ENCODE assay signal across 8 cellular contexts in genomic region chr16:1413684-1414531, GRCh38. TPM values are rescaled to one million over a fixed set of nuclear protein-coding genes. Genes with fewer than 3 reads are reported as not detected.
A peak's percentile ranks its signal among the peaks of the same experiment; 100 is the strongest.
DNase-seq lines count a peak whose midpoint lies in the region; ATAC-seq and TF ChIP-seq lines count a peak whose summit lies in the region.

No MANE protein-coding gene starts in this region.

- H3K36me3 ChIP-seq in lower lobe of right lung, result peaks cover 37% of the 10 kb centered on the region

- DNase-seq in COR-L47 (lab: John Stamatoyannopoulos, UW), result peak; percentile 40
- peak; percentile 65 for DNase-seq in NCI-H146 (lab: John Stamatoyannopoulos, UW)
- DNase-seq in activated CD4-positive, alpha-beta T cell treated with anti-CD3 and anti-CD28 coated beads for 36 hours, result peak; percentile 85
- DNase-seq in lower lobe of right lung, result peak; percentile 79
- DNase-seq in stimulated activated CD8-positive, alpha-beta memory T cell treated with anti-CD3 and anti-CD28 coated beads, Interleukin-15, amount 100 ng/mL, for 24 hours (ENCODE audit: low read depth), result peak; percentile 53
- DNase-seq in NCI-H510A treated with DMSO at 0.1 percent for 48 hours (lab: John Stamatoyannopoulos, UW), result no peak

- no peaks in the 10 kb centered on the region for H3K27me3 ChIP-seq in lower lobe of right lung (ENCODE audit: low read depth)

- CTCF ChIA-PET in activated CD4-positive, alpha-beta T cell treated with anti-CD3 and anti-CD28 coated beads for 36 hours (lab: Charles Lee), result interaction anchor here (0.8 to 1.0 kb wide), 2 partner anchors 48 to 102 kb away, joined by 3 read pairs; no protein-coding TSS in a partner anchor

- peaks cover 24% of the 10 kb centered on the region for H3K4me1 Mint-ChIP-seq in activated CD4-positive, alpha-beta T cell treated with anti-CD3 and anti-CD28 coated beads for 36 hours
- peaks cover 23% of the 10 kb centered on the region for H3K4me1 Mint-ChIP-seq in dendritic cell treated with granulocyte-macrophage colony-stimulating factor and Interleukin-4, amounts not matched to agents 40 ng/mL and 50 ng/mL, for 4 days (ENCODE audit: low read depth)

- peak overlapping the region; percentile 81 for H3K4me3 Mint-ChIP-seq in activated CD4-positive, alpha-beta T cell treated with anti-CD3 and anti-CD28 coated beads for 36 hours
- H3K4me3 Mint-ChIP-seq in dendritic cell treated with granulocyte-macrophage colony-stimulating factor and Interleukin-4, amounts not matched to agents 40 ng/mL and 50 ng/mL, for 4 days, result peak overlapping the region; percentile 82

- H3K27ac Mint-ChIP-seq in activated CD4-positive, alpha-beta T cell treated with anti-CD3 and anti-CD28 coated beads for 36 hours, result peak overlapping the region; percentile 81
- H3K27ac Mint-ChIP-seq in dendritic cell treated with granulocyte-macrophage colony-stimulating factor and Interleukin-4, amounts not matched to agents 40 ng/mL and 50 ng/mL, for 4 days, result peak overlapping the region; percentile 79

- intact Hi-C loops in activated CD4-positive, alpha-beta T cell treated with anti-CD3 and anti-CD28 coated beads for 36 hours (cut with DNase I, micrococcal nuclease), result loop anchor here (1.0 to 5.0 kb wide), 7 partner anchors 35 to 827 kb away; partner anchors contain the start of genes FAHD1 (in 1 of the 2), GNPTG (in 1 of the 2), HAGH (in 1 of the 2) and TSR3 (in 1 of the 2)
- intact Hi-C loops in dendritic cell treated with granulocyte-macrophage colony-stimulating factor and Interleukin-4, amounts not matched to agents 40 ng/mL and 50 ng/mL, for 4 days (cut with micrococcal nuclease), result loop anchor here (10.0 kb wide), 1 partner anchor 49 kb away; no protein-coding TSS in a partner anchor
- intact Hi-C loops in lower lobe of right lung (cut with DNase I), result no loop called here

- peaks cover 4% of the 10 kb centered on the region for H3K36me3 Mint-ChIP-seq in activated CD4-positive, alpha-beta T cell treated with anti-CD3 and anti-CD28 coated beads for 36 hours (ENCODE audit: low read depth)
- peaks cover 42% of the 10 kb centered on the region for H3K36me3 Mint-ChIP-seq in dendritic cell treated with granulocyte-macrophage colony-stimulating factor and Interleukin-4, amounts not matched to agents 40 ng/mL and 50 ng/mL, for 4 days (ENCODE audit: low read depth)

- H3K9me3 ChIP-seq in lower lobe of right lung, result no peaks in the 10 kb centered on the region

- H3K27me3 Mint-ChIP-seq in activated CD4-positive, alpha-beta T cell treated with anti-CD3 and anti-CD28 coated beads for 36 hours, result no peaks in the 10 kb centered on the region
- no peaks in the 10 kb centered on the region for H3K27me3 Mint-ChIP-seq in dendritic cell treated with granulocyte-macrophage colony-stimulating factor and Interleukin-4, amounts not matched to agents 40 ng/mL and 50 ng/mL, for 4 days

- peak overlapping the region; percentile 84 for H3K4me3 ChIP-seq in lower lobe of right lung

- H3K4me1 ChIP-seq in lower lobe of right lung, result peaks cover 22% of the 10 kb centered on the region

- ATAC-seq in GM21723 (IDR thresholded peaks at IDR 0.05; ENCODE audit: unreplicated experiment) (peak; percentile 40), lower lobe of right lung (peak; percentile 65)
- ATAC-seq in activated CD4-positive, alpha-beta T cell treated with anti-CD3 and anti-CD28 coated beads for 36 hours, result peak; percentile 72

- peak overlapping the region; percentile 86 for H3K27ac ChIP-seq in lower lobe of right lung

- TF ChIP-seq CTCF in lower lobe of right lung (IDR thresholded peaks at IDR 0.05), result peak; percentile 72

- no peaks in the 10 kb centered on the region for H3K9me3 Mint-ChIP-seq in activated CD4-positive, alpha-beta T cell treated with anti-CD3 and anti-CD28 coated beads for 36 hours (ENCODE audit: low read depth)
- no peaks in the 10 kb centered on the region for H3K9me3 Mint-ChIP-seq in dendritic cell treated with granulocyte-macrophage colony-stimulating factor and Interleukin-4, amounts not matched to agents 40 ng/mL and 50 ng/mL, for 4 days

- POLR2A ChIA-PET in activated CD4-positive, alpha-beta T cell treated with anti-CD3 and anti-CD28 coated beads for 36 hours (lab: Charles Lee), result no interaction called here

RNA-seq across cellular contexts. Expression of gene UNKL, which starts 0.6 kb away (rescaled TPM):
- total RNA-seq in activated CD4-positive, alpha-beta T cell treated with anti-CD3 and anti-CD28 coated beads for 36 hours, result 10 to 100 TPM; 31.3 to 32.8 TPM
- total RNA-seq in lower lobe of right lung, result 23.1 TPM

RNA-seq across cellular contexts. Expression of gene UQCC4, which starts 6.6 kb away (rescaled TPM):
- 10 to 100 TPM; 11.9 to 15.5 TPM for total RNA-seq in activated CD4-positive, alpha-beta T cell treated with anti-CD3 and anti-CD28 coated beads for 36 hours
- 9.7 TPM for total RNA-seq in lower lobe of right lung

RNA-seq across cellular contexts. Expression of gene PERCC1, which starts 17.0 kb away (rescaled TPM):
- not detected for total RNA-seq in activated CD4-positive, alpha-beta T cell treated with anti-CD3 and anti-CD28 coated beads for 36 hours
- total RNA-seq in lower lobe of right lung, result not detected

RNA-seq across cellular contexts. Expression of gene CCDC154, which starts 30.4 kb away (rescaled TPM):
- 1 to 10 TPM in 1 of 2 experiments, under 1 TPM in 1; 0.70 to 1.6 TPM for total RNA-seq in activated CD4-positive, alpha-beta T cell treated with anti-CD3 and anti-CD28 coated beads for 36 hours
- total RNA-seq in lower lobe of right lung, result 3.1 TPM
